ENCODE assay signal across 23 cellular contexts in the genomic region with DNA sequence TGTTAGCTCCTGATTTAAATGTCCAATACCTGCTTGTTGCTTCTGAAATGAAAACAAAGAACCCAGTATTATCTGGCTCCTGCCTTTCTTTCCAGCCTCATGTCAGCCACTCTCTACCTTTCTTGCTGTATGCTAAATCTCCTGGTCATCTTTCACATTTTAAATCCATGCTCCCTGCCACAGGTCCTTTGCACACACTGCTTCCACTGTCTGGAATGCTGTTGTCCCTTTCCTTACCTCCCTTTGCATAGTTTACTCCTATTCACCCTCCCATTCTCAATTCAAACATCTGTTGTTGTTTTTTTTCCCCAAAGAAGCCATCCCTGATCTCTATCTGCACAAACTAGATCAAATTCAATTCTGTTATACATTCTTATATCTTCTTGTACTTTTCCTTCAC.
DNase-seq lines count a peak whose midpoint lies in the region; ATAC-seq, FAIRE-seq and TF ChIP-seq lines count a peak whose summit lies in the region.
"Had no signal": no experiment of that assay in that cellular context is flagged by ENCODE, and none has a peak within 500 bp of the region (broad histone marks: within the 10 kb centered on the region; RNA-seq: fewer than 3 reads in every experiment).

No MANE protein-coding gene starts in this region.

- H3K4me1 Mint-ChIP-seq in WTC11: peaks cover 24% of the 10 kb centered on the region

- no peaks in the 10 kb centered on the region for H3K9me3 ChIP-seq in HEK293 (ENCODE audit: control insufficient read depth, insufficient read depth, low read depth, low read length)
- peaks cover 0 to 3% of the 10 kb centered on the region in 2 experiments; a peak in 1 of 4 replicates for H3K9me3 ChIP-seq in H1 (ENCODE audit: insufficient read depth in 2 of 2, low read depth in 1 of 2, low read length in 1 of 2)
- H3K9me3 ChIP-seq: BLaER1 treated with 17β-estradiol and CSF1 and Interleukin-3, amounts not matched to agents 10 nM and 100 nM; Caco-2 had no signal

- H3K36me3 ChIP-seq in HEK293 (ENCODE audit: control insufficient read depth in 2 of 2, insufficient read depth in 1 of 2, low read length in 2 of 2) (no peaks in the 10 kb centered on the region), H1 (ENCODE audit: control insufficient read depth in 2 of 4, insufficient read depth in 4 of 4, low read length in 3 of 4) (no peaks in the 10 kb centered on the region; a peak in 1 of 8 replicates)
- H3K36me3 ChIP-seq: BLaER1 treated with 17β-estradiol and CSF1 and Interleukin-3, amounts not matched to agents 10 nM and 100 nM had no signal

- no peaks in the 10 kb centered on the region for H4K20me1 ChIP-seq in H1 (replicated peaks in 1 of 2; ENCODE audit: control insufficient read depth in 1 of 2, insufficient read depth in 2 of 2, low read length in 2 of 2)
- H4K20me1 ChIP-seq: BLaER1 treated with 17β-estradiol and CSF1 and Interleukin-3, amounts not matched to agents 10 nM and 100 nM had no signal

- no peak overlapping the region for H3K14ac ChIP-seq in H1 (ENCODE audit: insufficient read length)

- peaks cover 9% of the 10 kb centered on the region for H3K9me3 Mint-ChIP-seq in WTC11
- H3K9me3 Mint-ChIP-seq: CD4-positive, alpha-beta T cell; CD8-positive, alpha-beta T cell had no signal

- no peaks in the 10 kb centered on the region for H3K79me2 ChIP-seq in H1 (ENCODE audit: control insufficient read depth in 1 of 2, insufficient read depth in 2 of 2, low read length in 2 of 2)

- ATAC-seq in WTC11 (no peak), HG03045 (IDR thresholded peaks at IDR 0.05; ENCODE audit: unreplicated experiment) (no peak)
- ATAC-seq: CD8-positive, alpha-beta T cell had no signal

- no peak for TF ChIP-seq POLR2A in H1 (IDR thresholded peaks at IDR 0.05; ENCODE audit: control extremely low read depth in 1 of 2, low read depth in 2 of 2, low read length in 2 of 2)

- H2AFZ ChIP-seq in H1 (ENCODE audit: low read length): no peak overlapping the region

- no peak overlapping the region for H3K4me2 ChIP-seq in H1 (ENCODE audit: insufficient read depth in 1 of 2, low read depth in 2 of 2, low read length in 2 of 2)
- H3K4me2 ChIP-seq: BLaER1 treated with 17β-estradiol and CSF1 and Interleukin-3, amounts not matched to agents 10 nM and 100 nM had no signal

- POLR2A ChIA-PET in HEK293 (lab: Yijun Ruan, JAX): no interaction called here
- POLR2A ChIA-PET in WTC11 (lab: Charles Lee): no interaction called here
- POLR2A ChIA-PET in H1 (lab: Charles Lee; ENCODE audit: partially characterized antibody): no interaction called here

- no peak overlapping the region for H3K23ac ChIP-seq in H1 (ENCODE audit: insufficient read length)

- no peak overlapping the region for H3K27ac Mint-ChIP-seq in WTC11
- H3K27ac Mint-ChIP-seq: B cell; CD4-positive, alpha-beta T cell; CD8-positive, alpha-beta T cell had no signal

- no peak overlapping the region for H3K27ac ChIP-seq in HEK293 (ENCODE audit: extremely low read depth, low read depth, low read length)
- H3K27ac ChIP-seq in H1 (ENCODE audit: low read depth, low read length): no peak overlapping the region
- H3K27ac ChIP-seq: BLaER1 treated with 17β-estradiol and CSF1 and Interleukin-3, amounts not matched to agents 10 nM and 100 nM; C4-2B had no signal

- H3K4me3 ChIP-seq in HEK293 (ENCODE audit: low read depth, low read length) (no peak overlapping the region), H1 (ENCODE audit: extremely low read depth in 1 of 4, insufficient read depth in 2 of 4, low read depth in 3 of 4, low read length in 4 of 4) (no peak overlapping the region)
- H3K4me3 ChIP-seq: BLaER1 treated with 17β-estradiol and CSF1 and Interleukin-3, amounts not matched to agents 10 nM and 100 nM had no signal

- TF ChIP-seq CTCF in HEK293 (tag by site-specific recombination; IDR thresholded peaks at IDR 0.05): no peak
- TF ChIP-seq CTCF in WTC11 (IDR thresholded peaks at IDR 0.05): no peak
- TF ChIP-seq CTCF in H1 (IDR thresholded peaks at IDR 0.05; ENCODE audit: control extremely low read depth in 1 of 3, insufficient read depth in 1 of 3, low read depth in 1 of 3, low read length in 3 of 3): no peak

- H3K79me1 ChIP-seq in H1 (ENCODE audit: low read depth, low read length): no peaks in the 10 kb centered on the region

- TF ChIP-seq EP300 in H1 (IDR thresholded peaks at IDR 0.05; ENCODE audit: borderline replicate concordance in 1 of 2, low read depth in 2 of 2, low read length in 2 of 2): no peak

- no peak overlapping the region for H3K9ac ChIP-seq in H1 (replicated peaks in 1 of 4; ENCODE audit: extremely low read depth in 1 of 4, low read depth in 3 of 4, low read length in 3 of 4)
- H3K9ac ChIP-seq: BLaER1 treated with 17β-estradiol and CSF1 and Interleukin-3, amounts not matched to agents 10 nM and 100 nM had no signal

- H2BK20ac ChIP-seq in H1 (ENCODE audit: low read length): no peak overlapping the region

- H3K27me3 Mint-ChIP-seq in WTC11 (ENCODE audit: low read depth): no peaks in the 10 kb centered on the region
- H3K27me3 Mint-ChIP-seq: B cell; CD4-positive, alpha-beta T cell had no signal

- no peak overlapping the region for H4K5ac ChIP-seq in H1 (ENCODE audit: insufficient read length, low read depth, low read length)

- CTCF ChIA-PET in HEK293 (lab: Yijun Ruan, JAX) (no interaction called here), WTC11 (lab: Charles Lee) (no interaction called here), H1 (lab: Charles Lee; ENCODE audit: partially characterized antibody) (no interaction called here)

- no peak overlapping the region for H2BK120ac ChIP-seq in H1 (replicated peaks; ENCODE audit: low read depth, low read length)

- no peak overlapping the region for H2BK12ac ChIP-seq in H1 (ENCODE audit: low read depth, low read length)

- H3K4ac ChIP-seq in H1 (replicated peaks; ENCODE audit: insufficient read length, low read depth, low read length): no peak overlapping the region

- H3K36me3 Mint-ChIP-seq in WTC11: peaks cover 7% of the 10 kb centered on the region
- H3K36me3 Mint-ChIP-seq: CD8-positive, alpha-beta T cell had no signal

- H3K56ac ChIP-seq in H1 (replicated peaks; ENCODE audit: insufficient read length, low read depth, low read length): no peak overlapping the region

- no peak for FAIRE-seq in H1 (lab: Jason Lieb, UNC)
- FAIRE-seq: A204.1, D721Med, G401.6, GM12891, GM19239 had no signal

- H2BK5ac ChIP-seq in H1 (ENCODE audit: low read depth, low read length): no peak overlapping the region

- H3K27me3 ChIP-seq in H1 (replicated peaks in 1 of 4; ENCODE audit: control insufficient read depth in 3 of 4, extremely low read depth in 1 of 4, insufficient read depth in 3 of 4, low read length in 3 of 4): no peaks in the 10 kb centered on the region
- H3K27me3 ChIP-seq: BLaER1 treated with 17β-estradiol and CSF1 and Interleukin-3, amounts not matched to agents 10 nM and 100 nM had no signal

- H4K91ac ChIP-seq in H1 (replicated peaks; ENCODE audit: insufficient read length, low read length): no peak overlapping the region

- no peaks in the 10 kb centered on the region; the same call in 1 of the 2 replicates for H3K23me2 ChIP-seq in H1 (ENCODE audit: low read depth, low read length)

- H4K8ac ChIP-seq in H1 (ENCODE audit: extremely low read depth, insufficient read depth, low read length): no peak overlapping the region

- H3K18ac ChIP-seq in H1 (ENCODE audit: extremely low read depth, low read length): no peak overlapping the region

- H3K4me1 ChIP-seq in HEK293 (ENCODE audit: control insufficient read depth, insufficient read depth, low read length) (no peaks in the 10 kb centered on the region), H1 (replicated peaks in 1 of 4; ENCODE audit: control insufficient read depth in 3 of 4, insufficient read depth in 4 of 4, low read length in 3 of 4) (peaks cover 3 to 12% (median 5%) of the 10 kb centered on the region in 4 experiments; a peak in 4 of 7 replicates)
- H3K4me1 ChIP-seq: Caco-2 had no signal

- H2BK15ac ChIP-seq in H1 (ENCODE audit: low read length): no peak overlapping the region

- no peak for TF ChIP-seq RAD21 in H1 (IDR thresholded peaks at IDR 0.05 in 1 of 2, conservative IDR thresholded peaks at IDR 0.05 in 1 of 2; ENCODE audit: low read depth in 2 of 2, low read length in 2 of 2)

- H3K4me3 Mint-ChIP-seq in WTC11: no peak overlapping the region
- H3K4me3 Mint-ChIP-seq: B cell; CD4-positive, alpha-beta T cell; CD8-positive, alpha-beta T cell had no signal

- DNase-seq in WTC11 (ENCODE audit: low spot score) (no peak), H1 (ENCODE audit: low read depth in 1 of 2, low spot score in 2 of 2) (no peak), inferior parietal cortex (ENCODE audit: extremely low spot score) (no peak), AG08396 (ENCODE audit: low spot score) (no peak)
- DNase-seq: 8988T; ACHN; AML-193; Caco-2; Calu3; CD4-positive, alpha-beta T cell; CD8-positive, alpha-beta T cell; DMS79 treated with DMSO at 0.1 percent for 48 hours; GF-D8 had no signal

- H2AK5ac ChIP-seq in H1 (ENCODE audit: low read depth, low read length): no peak overlapping the region

TF ChIP-seq in WTC11, 78 proteins besides CTCF, POLR2A, EP300 and RAD21:
- TF ChIP-seq GTF2I (CRISPR knock-in tag; conservative IDR thresholded peaks at IDR 0.05) (peak; percentile 50; the same call in 1 of the 2 replicates), TCF7 (CRISPR knock-in tag; IDR thresholded peaks at IDR 0.05; ENCODE audit: low read depth) (no peak)

TF ChIP-seq in H1, 55 proteins besides CTCF, POLR2A, EP300 and RAD21:
- TF ChIP-seq KDM1A (IDR thresholded peaks at IDR 0.05; ENCODE audit: borderline replicate concordance, low read length): peak; percentile 63; the same call in 1 of the 2 replicates
- no peak; a peak in 1 of 4 replicates for TF ChIP-seq HDAC2 (IDR thresholded peaks at IDR 0.05; ENCODE audit: borderline replicate concordance in 1 of 2, low read depth in 2 of 2, low read length in 2 of 2)
